ENCODE assay signal across 8 cellular contexts in the genomic region with DNA sequence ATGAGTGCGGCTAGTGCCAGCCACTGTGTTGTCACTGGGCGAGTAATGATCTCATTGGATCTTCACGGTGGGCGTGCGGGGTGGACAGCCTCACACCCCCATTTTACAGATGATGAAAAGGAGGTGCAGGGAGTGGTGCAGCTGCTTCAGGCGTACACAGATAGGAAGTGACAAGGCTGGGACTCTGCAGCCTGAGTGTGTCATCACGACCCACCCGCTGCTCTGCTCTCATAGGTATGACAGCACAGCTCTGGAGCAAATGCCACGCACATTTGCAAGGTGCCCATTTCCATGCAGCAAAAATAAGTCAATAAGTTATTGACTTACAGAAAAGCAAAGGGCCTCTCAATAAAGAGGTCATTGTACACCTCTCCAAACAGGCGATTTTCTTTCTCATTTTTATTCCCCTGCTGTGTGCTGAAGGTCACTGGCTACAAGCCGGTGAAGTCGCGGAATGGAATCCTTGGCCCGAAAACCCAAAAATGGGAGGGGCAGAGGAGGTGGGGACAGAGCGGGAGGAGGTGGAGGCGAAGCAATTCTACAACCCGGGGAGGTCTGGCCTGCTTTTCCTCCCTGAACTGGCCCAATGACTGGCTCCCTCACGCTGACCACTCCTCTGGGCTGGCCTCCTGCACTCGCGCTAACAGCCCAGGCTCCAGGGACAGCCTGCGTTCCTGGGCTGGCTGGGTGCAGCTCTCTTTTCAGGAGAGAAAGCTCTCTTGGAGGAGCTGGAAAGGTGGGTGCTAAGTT. TPM values are rescaled to one million over a fixed set of nuclear protein-coding genes. Genes with fewer than 3 reads are reported as not detected.
DNase-seq lines count a peak whose midpoint lies in the region; ATAC-seq and TF ChIP-seq lines count a peak whose summit lies in the region.

A gene with protein sequence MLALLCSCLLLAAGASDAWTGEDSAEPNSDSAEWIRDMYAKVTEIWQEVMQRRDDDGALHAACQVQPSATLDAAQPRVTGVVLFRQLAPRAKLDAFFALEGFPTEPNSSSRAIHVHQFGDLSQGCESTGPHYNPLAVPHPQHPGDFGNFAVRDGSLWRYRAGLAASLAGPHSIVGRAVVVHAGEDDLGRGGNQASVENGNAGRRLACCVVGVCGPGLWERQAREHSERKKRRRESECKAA (plus strand): TSS at position 658 of the 750 bp plus-strand sequence. CDS start 3,949 bp downstream, outside the sequence.

- H3K27ac ChIP-seq in RWPE2 (ENCODE audit: poor library complexity, severe bottlenecking): no peak within 1 kb of the TSS
- no peak within 1 kb of the TSS for H3K27ac ChIP-seq in CD8-positive, alpha-beta T cell (ENCODE audit: low read depth, low read length)

- no peak within 1 kb of the TSS for H3K4me3 ChIP-seq in RWPE2 (ENCODE audit: severe bottlenecking)
- no peak within 1 kb of the TSS for H3K4me3 ChIP-seq in CD8-positive, alpha-beta T cell (ENCODE audit: low read depth, low read length)

- no peaks in the 10 kb centered on the region for H3K9me3 ChIP-seq in RWPE2 (ENCODE audit: severe bottlenecking)
- no peaks in the 10 kb centered on the region for H3K9me3 ChIP-seq in CD8-positive, alpha-beta T cell (ENCODE audit: low read length)

- CTCF ChIA-PET in HEK293T (lab: Yijun Ruan, JAX): no interaction called here
- CTCF ChIA-PET in CD8-positive, alpha-beta T cell (lab: Charles Lee): no interaction called here

- POLR2A ChIA-PET in HEK293T (lab: Yijun Ruan, JAX): no interaction called here
- POLR2A ChIA-PET in CD8-positive, alpha-beta T cell (lab: Charles Lee): no interaction called here

- no peak within 1 kb of the TSS for H3K4me3 Mint-ChIP-seq in CD8-positive, alpha-beta T cell

- TF ChIP-seq CTCF in RWPE2 (IDR thresholded peaks at IDR 0.05; ENCODE audit: poor library complexity, severe bottlenecking): no peak
- TF ChIP-seq CTCF in CD8-positive, alpha-beta T cell (IDR thresholded peaks at IDR 0.05): no peak

- no peaks in the 10 kb centered on the region for H3K4me1 Mint-ChIP-seq in CD8-positive, alpha-beta T cell (ENCODE audit: low read depth)

- DNase-seq in Ammon's horn (ENCODE audit: low spot score) (peak; percentile 74), RWPE2 (ENCODE audit: low spot score) (no peak), glomerular visceral epithelial cell (ENCODE audit: extremely low spot score) (peak; percentile 63), nucleus accumbens (lab: John Stamatoyannopoulos, UW) (peak in 34 of 56 donors; percentile 6 to 64 (median 26)), HEK293T (ENCODE audit: extremely low spot score) (no peak), NCI-H1105 (lab: John Stamatoyannopoulos, UW) (no peak)
- no peak for DNase-seq in CD8-positive, alpha-beta T cell

- H3K9me3 Mint-ChIP-seq in CD8-positive, alpha-beta T cell: peaks cover 2% of the 10 kb centered on the region

- H3K36me3 Mint-ChIP-seq in CD8-positive, alpha-beta T cell: no peaks in the 10 kb centered on the region

- no peaks in the 10 kb centered on the region for H3K4me1 ChIP-seq in RWPE2 (ENCODE audit: insufficient read depth, poor library complexity, severe bottlenecking)
- H3K4me1 ChIP-seq in CD8-positive, alpha-beta T cell (ENCODE audit: insufficient read depth, low read length): no peaks in the 10 kb centered on the region

- H3K36me3 ChIP-seq in RWPE2 (ENCODE audit: low read depth): no peaks in the 10 kb centered on the region
- H3K36me3 ChIP-seq in CD8-positive, alpha-beta T cell (ENCODE audit: insufficient read depth, low read length): no peaks in the 10 kb centered on the region

- no peak within 1 kb of the TSS for H3K27ac Mint-ChIP-seq in CD8-positive, alpha-beta T cell

- H3K27me3 Mint-ChIP-seq in CD8-positive, alpha-beta T cell (ENCODE audit: low read depth): peaks cover 16% of the 10 kb centered on the region

- no peaks in the 10 kb centered on the region for H3K27me3 ChIP-seq in RWPE2 (ENCODE audit: insufficient read depth, poor library complexity, severe bottlenecking)
- no peaks in the 10 kb centered on the region for H3K27me3 ChIP-seq in CD8-positive, alpha-beta T cell (ENCODE audit: insufficient read depth, low read length)

- intact Hi-C loops in CD8-positive, alpha-beta T cell (cut with DNase I, micrococcal nuclease): no loop called here

- ATAC-seq in RWPE2 (ENCODE audit: low read depth): peak; percentile 37; the same call in 2 of the 3 replicates
- ATAC-seq in GM21381 (IDR thresholded peaks at IDR 0.05; ENCODE audit: unreplicated experiment): no peak
- ATAC-seq in CD8-positive, alpha-beta T cell: no peak

TF ChIP-seq in HEK293T, 16 proteins besides CTCF, POLR2A, EP300 and RAD21:
- no peak for TF ChIP-seq L3MBTL2 (conservative IDR thresholded peaks at IDR 0.05)

RNA-seq across cellular contexts. Expression of the gene that starts here (rescaled TPM):
- total RNA-seq in CD8-positive, alpha-beta T cell: not detected

Comparison
In these comparisons a context has a peak if more than half of its experiments do, and no peak if none do; other contexts are left out.
1. DNase-seq: peak in Ammon's horn (single experiment), glomerular visceral epithelial cell (single experiment) and nucleus accumbens (34 of 56); none in RWPE2 (single experiment), HEK293T (single experiment), CD8-positive, alpha-beta T cell (0 of 7) and NCI-H1105 (single experiment).